ENCODE assay signal across 1 cellular context in genomic region chr19:42287826-42288107, GRCh38.
TF ChIP-seq lines count a peak whose summit lies in the region.

No MANE protein-coding gene starts in this region.

TF ChIP-seq in HEK293, 187 proteins besides CTCF, POLR2A, EP300 and RAD21 (continued from another document):
- TF ChIP-seq ZNF518A (tag by site-specific recombination; conservative IDR thresholded peaks at IDR 0.05; ENCODE audit: low read depth) (no peak), ZNF24 (tag by site-specific recombination; IDR thresholded peaks at IDR 0.05) (no peak)
